2 cellular contexts compared by ENCODE assay signal in genomic region chr2:216735661-216736060, GRCh38.
TF ChIP-seq lines count a peak whose summit lies in the region.

No MANE protein-coding gene starts in this region.

TF ChIP-seq in IMR-90, 13 proteins besides CTCF, POLR2A, EP300 and RAD21 (continued from another document):
- TF ChIP-seq, protein P1, sequence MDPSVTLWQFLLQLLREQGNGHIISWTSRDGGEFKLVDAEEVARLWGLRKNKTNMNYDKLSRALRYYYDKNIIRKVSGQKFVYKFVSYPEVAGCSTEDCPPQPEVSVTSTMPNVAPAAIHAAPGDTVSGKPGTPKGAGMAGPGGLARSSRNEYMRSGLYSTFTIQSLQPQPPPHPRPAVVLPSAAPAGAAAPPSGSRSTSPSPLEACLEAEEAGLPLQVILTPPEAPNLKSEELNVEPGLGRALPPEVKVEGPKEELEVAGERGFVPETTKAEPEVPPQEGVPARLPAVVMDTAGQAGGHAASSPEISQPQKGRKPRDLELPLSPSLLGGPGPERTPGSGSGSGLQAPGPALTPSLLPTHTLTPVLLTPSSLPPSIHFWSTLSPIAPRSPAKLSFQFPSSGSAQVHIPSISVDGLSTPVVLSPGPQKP (IDR thresholded peaks at IDR 0.05; ENCODE audit: borderline replicate concordance, low read depth, low read length), result no peak
- no peak for TF ChIP-seq MXI1 (IDR thresholded peaks at IDR 0.05; ENCODE audit: borderline replicate concordance, low read depth, low read length)
- no peak for TF ChIP-seq CHD1 (IDR thresholded peaks at IDR 0.05; ENCODE audit: low read depth, low read length)
- no peak for TF ChIP-seq RCOR1 (IDR thresholded peaks at IDR 0.05; ENCODE audit: insufficient replicate concordance, low read length)
- no peak for TF ChIP-seq CEBPB (IDR thresholded peaks at IDR 0.05; ENCODE audit: low read depth, low read length)
- no peak for TF ChIP-seq USF2 (IDR thresholded peaks at IDR 0.05; ENCODE audit: low read depth, low read length)
- no peak for TF ChIP-seq MAZ (IDR thresholded peaks at IDR 0.05; ENCODE audit: borderline replicate concordance, low read depth, low read length)
- no peak for TF ChIP-seq BHLHE40 (IDR thresholded peaks at IDR 0.05; ENCODE audit: low read depth, low read length)
- no peak for TF ChIP-seq NFE2L2 (IDR thresholded peaks at IDR 0.05; ENCODE audit: low read depth, low read length)
- TF ChIP-seq RFX5 (IDR thresholded peaks at IDR 0.05; ENCODE audit: low read depth, low read length), result no peak
- TF ChIP-seq MAFK (IDR thresholded peaks at IDR 0.05; ENCODE audit: low read depth, low read length), result no peak

TF ChIP-seq in SK-N-SH, 30 proteins besides CTCF, POLR2A, EP300 and RAD21 (continued from another document):
- no peak for TF ChIP-seq SMC3 (IDR thresholded peaks at IDR 0.05; ENCODE audit: low read depth, low read length)
- TF ChIP-seq TEAD4 (IDR thresholded peaks at IDR 0.05; ENCODE audit: borderline replicate concordance, insufficient read depth), result no peak
- TF ChIP-seq SIN3A (IDR thresholded peaks at IDR 0.05; ENCODE audit: borderline replicate concordance, low read depth, low read length), result no peak
- no peak for TF ChIP-seq RXRA (IDR thresholded peaks at IDR 0.05; ENCODE audit: borderline replicate concordance, low read depth)
- TF ChIP-seq ZBTB33 (IDR thresholded peaks at IDR 0.05; ENCODE audit: borderline replicate concordance, low read depth), result no peak
- TF ChIP-seq, protein P2, sequence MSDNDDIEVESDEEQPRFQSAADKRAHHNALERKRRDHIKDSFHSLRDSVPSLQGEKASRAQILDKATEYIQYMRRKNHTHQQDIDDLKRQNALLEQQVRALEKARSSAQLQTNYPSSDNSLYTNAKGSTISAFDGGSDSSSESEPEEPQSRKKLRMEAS (IDR thresholded peaks at IDR 0.05; ENCODE audit: low read depth), result no peak
- no peak for TF ChIP-seq TCF12 (IDR thresholded peaks at IDR 0.05)
- no peak for TF ChIP-seq RFX5 (IDR thresholded peaks at IDR 0.05; ENCODE audit: low read length)
- no peak for TF ChIP-seq GABPA (IDR thresholded peaks at IDR 0.05; ENCODE audit: low read depth)
- TF ChIP-seq, protein P3, sequence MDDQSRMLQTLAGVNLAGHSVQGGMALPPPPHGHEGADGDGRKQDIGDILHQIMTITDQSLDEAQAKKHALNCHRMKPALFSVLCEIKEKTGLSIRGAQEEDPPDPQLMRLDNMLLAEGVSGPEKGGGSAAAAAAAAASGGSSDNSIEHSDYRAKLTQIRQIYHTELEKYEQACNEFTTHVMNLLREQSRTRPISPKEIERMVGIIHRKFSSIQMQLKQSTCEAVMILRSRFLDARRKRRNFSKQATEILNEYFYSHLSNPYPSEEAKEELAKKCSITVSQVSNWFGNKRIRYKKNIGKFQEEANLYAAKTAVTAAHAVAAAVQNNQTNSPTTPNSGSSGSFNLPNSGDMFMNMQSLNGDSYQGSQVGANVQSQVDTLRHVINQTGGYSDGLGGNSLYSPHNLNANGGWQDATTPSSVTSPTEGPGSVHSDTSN (IDR thresholded peaks at IDR 0.05), result no peak
- no peak for TF ChIP-seq CHD2 (IDR thresholded peaks at IDR 0.05; ENCODE audit: low read length, partially characterized antibody)
- TF ChIP-seq IRF3 (IDR thresholded peaks at IDR 0.05; ENCODE audit: low read depth, low read length), result no peak
- no peak for TF ChIP-seq FOXJ3 (CRISPR knock-in tag; IDR thresholded peaks at IDR 0.05)
- TF ChIP-seq TAF1 (IDR thresholded peaks at IDR 0.05; ENCODE audit: borderline replicate concordance, low read depth, low read length), result no peak
- TF ChIP-seq POLR2AphosphoS5 (IDR thresholded peaks at IDR 0.05; ENCODE audit: low read depth, low read length), result no peak
- no peak for TF ChIP-seq NFIC (IDR thresholded peaks at IDR 0.05; ENCODE audit: borderline replicate concordance)
- no peak for TF ChIP-seq GATA2 (CRISPR knock-in tag; IDR thresholded peaks at IDR 0.05)
